Comparison of ENCODE assay signal across 1 cellular context in the genomic region with DNA sequence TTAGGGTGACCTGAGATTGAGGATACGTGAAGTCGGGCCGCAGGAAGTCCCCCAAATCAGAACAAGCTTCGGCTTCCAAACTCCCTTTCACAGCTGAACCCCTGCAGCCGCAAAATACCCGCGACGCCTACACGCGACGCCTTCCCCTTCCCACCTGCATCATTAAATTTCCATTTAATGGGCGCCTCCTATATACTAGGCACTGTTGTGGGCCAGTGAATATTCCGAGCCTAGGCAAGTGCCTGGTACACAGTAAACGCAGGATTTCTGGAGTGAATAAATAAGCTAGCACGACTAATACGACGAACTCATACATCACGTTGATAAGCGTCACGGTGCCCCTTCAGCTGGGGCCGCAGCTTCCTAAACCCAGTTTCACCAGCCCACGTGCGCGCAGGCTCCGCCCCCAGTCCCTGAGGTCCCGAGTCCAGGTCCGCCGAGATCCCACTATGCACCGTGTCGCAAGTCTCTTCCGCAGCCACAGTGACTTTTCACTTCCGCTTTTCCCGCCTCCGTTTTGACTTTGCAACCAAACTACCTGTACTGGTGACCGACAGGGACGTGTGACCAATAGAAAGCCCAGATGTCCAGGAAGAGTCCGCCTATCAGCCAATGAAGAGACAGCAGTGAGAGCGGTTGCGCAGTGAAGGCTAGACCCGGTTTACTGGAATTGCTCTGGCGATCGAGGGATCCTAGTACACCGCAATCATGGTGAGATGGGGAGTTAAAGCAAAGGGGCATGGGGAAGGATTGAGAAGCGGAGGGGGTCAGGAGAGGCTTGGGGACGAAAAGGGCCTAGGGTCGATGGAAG.
A peak's percentile ranks its signal among the peaks of the same experiment; 100 is the strongest.
TF ChIP-seq lines count a peak whose summit lies in the region.

TSS of gene PSMB3 (plus strand) at position 623 of the 811 bp plus-strand sequence. CDS start at position 709, 86 bp downstream.

TF ChIP-seq in HepG2, 621 proteins besides CTCF, POLR2A, EP300 and RAD21 (continued from another document and continues in another):
- TF ChIP-seq, protein P1, sequence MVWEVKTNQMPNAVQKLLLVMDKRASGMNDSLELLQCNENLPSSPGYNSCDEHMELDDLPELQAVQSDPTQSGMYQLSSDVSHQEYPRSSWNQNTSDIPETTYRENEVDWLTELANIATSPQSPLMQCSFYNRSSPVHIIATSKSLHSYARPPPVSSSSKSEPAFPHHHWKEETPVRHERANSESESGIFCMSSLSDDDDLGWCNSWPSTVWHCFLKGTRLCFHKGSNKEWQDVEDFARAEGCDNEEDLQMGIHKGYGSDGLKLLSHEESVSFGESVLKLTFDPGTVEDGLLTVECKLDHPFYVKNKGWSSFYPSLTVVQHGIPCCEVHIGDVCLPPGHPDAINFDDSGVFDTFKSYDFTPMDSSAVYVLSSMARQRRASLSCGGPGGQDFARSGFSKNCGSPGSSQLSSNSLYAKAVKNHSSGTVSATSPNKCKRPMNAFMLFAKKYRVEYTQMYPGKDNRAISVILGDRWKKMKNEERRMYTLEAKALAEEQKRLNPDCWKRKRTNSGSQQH (CRISPR knock-in tag; IDR thresholded peaks at IDR 0.05; ENCODE audit: low read depth), result peak; percentile 97
- TF ChIP-seq, protein P2, sequence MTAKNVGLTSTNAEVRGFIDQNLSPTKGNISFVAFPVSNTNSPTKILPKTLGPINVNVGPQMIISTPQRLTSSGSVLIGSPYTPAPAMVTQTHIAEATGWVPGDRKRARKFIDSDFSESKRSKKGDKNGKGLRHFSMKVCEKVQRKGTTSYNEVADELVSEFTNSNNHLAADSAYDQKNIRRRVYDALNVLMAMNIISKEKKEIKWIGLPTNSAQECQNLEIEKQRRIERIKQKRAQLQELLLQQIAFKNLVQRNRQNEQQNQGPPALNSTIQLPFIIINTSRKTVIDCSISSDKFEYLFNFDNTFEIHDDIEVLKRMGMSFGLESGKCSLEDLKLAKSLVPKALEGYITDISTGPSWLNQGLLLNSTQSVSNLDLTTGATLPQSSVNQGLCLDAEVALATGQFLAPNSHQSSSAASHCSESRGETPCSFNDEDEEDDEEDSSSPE (CRISPR knock-in tag; IDR thresholded peaks at IDR 0.05), result peak; percentile 97
- TF ChIP-seq GLI4 (CRISPR knock-in tag; IDR thresholded peaks at IDR 0.05; ENCODE audit: borderline replicate concordance) (peak; percentile 77; the same call in 1 of the 2 replicates), PATZ1 (CRISPR knock-in tag; IDR thresholded peaks at IDR 0.05) (peak; percentile 73), NFE2L2 (IDR thresholded peaks at IDR 0.05; ENCODE audit: low read length) (no peak), NFATC3 (CRISPR knock-in tag; IDR thresholded peaks at IDR 0.05) (peak; percentile 76; the same call in 1 of the 2 replicates), ELK4 (CRISPR knock-in tag; IDR thresholded peaks at IDR 0.05; ENCODE audit: borderline replicate concordance) (no peak), ZC3H13 (CRISPR knock-in tag; IDR thresholded peaks at IDR 0.05) (0 out of 2 replicates have a peak, but pooled peaks have one; percentile 13), ZNF24 (IDR thresholded peaks at IDR 0.05) (no peak), ZNF282 (IDR thresholded peaks at IDR 0.05; ENCODE audit: partially characterized antibody) (no peak), YY1 (IDR thresholded peaks at IDR 0.05; ENCODE audit: insufficient read depth, insufficient replicate concordance, low read depth, low read length) (peak; percentile 63), PAX8 (CRISPR knock-in tag; IDR thresholded peaks at IDR 0.05; ENCODE audit: borderline replicate concordance) (peak; percentile 29; the same call in 1 of the 2 replicates), MYNN (CRISPR knock-in tag; IDR thresholded peaks at IDR 0.05; ENCODE audit: low read depth) (no peak), POGZ (CRISPR knock-in tag; IDR thresholded peaks at IDR 0.05) (peak; percentile 85), TERF1 (CRISPR knock-in tag; IDR thresholded peaks at IDR 0.05) (no peak), MBNL3 (CRISPR knock-in tag; conservative IDR thresholded peaks at IDR 0.05) (no peak), ZNF589 (CRISPR knock-in tag; conservative IDR thresholded peaks at IDR 0.05) (peak; percentile 74; the same call in 1 of the 2 replicates), ZNF850 (CRISPR knock-in tag; conservative IDR thresholded peaks at IDR 0.05) (no peak; the same call in 1 of the 2 replicates), PHF8 (CRISPR knock-in tag; IDR thresholded peaks at IDR 0.05) (peak; percentile 77), HDAC2 (CRISPR knock-in tag; IDR thresholded peaks at IDR 0.05) (peak; percentile 89), ZNF501 (CRISPR knock-in tag; IDR thresholded peaks at IDR 0.05) (peak; percentile 91), CREB3 (CRISPR knock-in tag; IDR thresholded peaks at IDR 0.05) (0 out of 2 replicates have a peak, but pooled peaks have one; percentile 44), ZNF124 (CRISPR knock-in tag; IDR thresholded peaks at IDR 0.05) (peak; percentile 94), ETV5 (CRISPR knock-in tag; IDR thresholded peaks at IDR 0.05; ENCODE audit: borderline replicate concordance) (peak; percentile 92), MED13 (CRISPR knock-in tag; IDR thresholded peaks at IDR 0.05) (no peak; the same call in 1 of the 2 replicates), SRY (CRISPR knock-in tag; IDR thresholded peaks at IDR 0.05) (peak; percentile 26), HOXA3 (CRISPR knock-in tag; IDR thresholded peaks at IDR 0.05) (peak; percentile 84), ZSCAN21 (CRISPR knock-in tag; IDR thresholded peaks at IDR 0.05; ENCODE audit: borderline replicate concordance) (peak; percentile 78), ZNF788 (CRISPR knock-in tag; IDR thresholded peaks at IDR 0.05; ENCODE audit: borderline replicate concordance) (peak; percentile 58; the same call in 1 of the 2 replicates), ZNF598 (CRISPR knock-in tag; IDR thresholded peaks at IDR 0.05; ENCODE audit: borderline replicate concordance) (peak; percentile 96), ZNF530 (CRISPR knock-in tag; IDR thresholded peaks at IDR 0.05; ENCODE audit: low read depth) (no peak), ARNT2 (CRISPR knock-in tag; IDR thresholded peaks at IDR 0.05; ENCODE audit: low read depth) (peak; percentile 8; the same call in 1 of the 2 replicates), ZNF83 (CRISPR knock-in tag; IDR thresholded peaks at IDR 0.05; ENCODE audit: borderline replicate concordance) (no peak; the same call in 1 of the 2 replicates), ZNF33B (CRISPR knock-in tag; IDR thresholded peaks at IDR 0.05) (0 out of 2 replicates have a peak, but pooled peaks have one; percentile 81), GLMP (CRISPR knock-in tag; IDR thresholded peaks at IDR 0.05; ENCODE audit: borderline replicate concordance) (no peak), NPAS2 (CRISPR knock-in tag; IDR thresholded peaks at IDR 0.05; ENCODE audit: borderline replicate concordance) (no peak), MIXL1 (CRISPR knock-in tag; IDR thresholded peaks at IDR 0.05) (peak; percentile 67; the same call in 1 of the 2 replicates), MATR3 (CRISPR knock-in tag; IDR thresholded peaks at IDR 0.05) (no peak), ELF1 (CRISPR knock-in tag; IDR thresholded peaks at IDR 0.05) (peak; percentile 99), ZFP82 (CRISPR knock-in tag; IDR thresholded peaks at IDR 0.05; ENCODE audit: borderline replicate concordance) (no peak), TGIF2 (CRISPR knock-in tag; IDR thresholded peaks at IDR 0.05) (peak; percentile 95), HOXA9 (CRISPR knock-in tag; IDR thresholded peaks at IDR 0.05; ENCODE audit: borderline replicate concordance) (peak; percentile 15; the same call in 1 of the 2 replicates), MLLT10 (CRISPR knock-in tag; IDR thresholded peaks at IDR 0.05) (no peak), ERF (CRISPR knock-in tag; IDR thresholded peaks at IDR 0.05) (peak; percentile 92), ZNF253 (CRISPR knock-in tag; IDR thresholded peaks at IDR 0.05; ENCODE audit: borderline replicate concordance) (0 out of 2 replicates have a peak, but pooled peaks have one; percentile 68), RFX3 (CRISPR knock-in tag; IDR thresholded peaks at IDR 0.05) (0 out of 2 replicates have a peak, but pooled peaks have one; percentile 7), CENPBD1 (CRISPR knock-in tag; IDR thresholded peaks at IDR 0.05; ENCODE audit: borderline replicate concordance, low read depth) (no peak), ZNF263 (CRISPR knock-in tag; IDR thresholded peaks at IDR 0.05) (no peak), ZNF740 (CRISPR knock-in tag; IDR thresholded peaks at IDR 0.05) (no peak; the same call in 1 of the 2 replicates), ZNF552 (CRISPR knock-in tag; IDR thresholded peaks at IDR 0.05; ENCODE audit: borderline replicate concordance) (no peak)
- TF ChIP-seq, protein P3, sequence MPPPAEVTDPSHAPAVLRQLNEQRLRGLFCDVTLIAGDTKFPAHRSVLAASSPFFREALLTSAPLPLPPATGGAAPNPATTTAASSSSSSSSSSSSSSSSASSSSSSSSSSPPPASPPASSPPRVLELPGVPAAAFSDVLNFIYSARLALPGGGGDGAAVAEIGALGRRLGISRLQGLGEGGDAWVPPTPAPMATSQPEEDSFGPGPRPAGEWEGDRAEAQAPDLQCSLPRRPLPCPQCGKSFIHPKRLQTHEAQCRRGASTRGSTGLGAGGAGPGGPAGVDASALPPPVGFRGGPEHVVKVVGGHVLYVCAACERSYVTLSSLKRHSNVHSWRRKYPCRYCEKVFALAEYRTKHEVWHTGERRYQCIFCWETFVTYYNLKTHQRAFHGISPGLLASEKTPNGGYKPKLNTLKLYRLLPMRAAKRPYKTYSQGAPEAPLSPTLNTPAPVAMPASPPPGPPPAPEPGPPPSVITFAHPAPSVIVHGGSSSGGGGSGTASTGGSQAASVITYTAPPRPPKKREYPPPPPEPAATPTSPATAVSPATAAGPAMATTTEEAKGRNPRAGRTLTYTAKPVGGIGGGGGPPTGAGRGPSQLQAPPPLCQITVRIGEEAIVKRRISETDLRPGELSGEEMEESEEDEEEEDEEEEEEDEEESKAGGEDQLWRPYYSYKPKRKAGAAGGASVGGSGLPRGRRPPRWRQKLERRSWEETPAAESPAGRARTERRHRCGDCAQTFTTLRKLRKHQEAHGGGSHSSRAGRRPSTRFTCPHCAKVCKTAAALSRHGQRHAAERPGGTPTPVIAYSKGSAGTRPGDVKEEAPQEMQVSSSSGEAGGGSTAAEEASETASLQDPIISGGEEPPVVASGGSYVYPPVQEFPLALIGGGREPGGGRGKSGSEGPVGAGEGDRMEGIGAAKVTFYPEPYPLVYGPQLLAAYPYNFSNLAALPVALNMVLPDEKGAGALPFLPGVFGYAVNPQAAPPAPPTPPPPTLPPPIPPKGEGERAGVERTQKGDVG (CRISPR knock-in tag; IDR thresholded peaks at IDR 0.05; ENCODE audit: borderline replicate concordance), result 0 out of 2 replicates have a peak, but pooled peaks have one; percentile 39
- TF ChIP-seq, protein P4, sequence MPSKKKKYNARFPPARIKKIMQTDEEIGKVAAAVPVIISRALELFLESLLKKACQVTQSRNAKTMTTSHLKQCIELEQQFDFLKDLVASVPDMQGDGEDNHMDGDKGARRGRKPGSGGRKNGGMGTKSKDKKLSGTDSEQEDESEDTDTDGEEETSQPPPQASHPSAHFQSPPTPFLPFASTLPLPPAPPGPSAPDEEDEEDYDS (CRISPR knock-in tag; IDR thresholded peaks at IDR 0.05), result peak; percentile 81
